ENCODE assay signal across 8 cellular contexts in genomic region chr3:195914146-195914545, GRCh38. TPM values are rescaled to one million over a fixed set of nuclear protein-coding genes. Genes with fewer than 3 reads are reported as not detected.
A peak's percentile ranks its signal among the peaks of the same experiment; 100 is the strongest.
DNase-seq lines count a peak whose midpoint lies in the region; ATAC-seq and TF ChIP-seq lines count a peak whose summit lies in the region.
"Not testable (repeated sequence)": the region's sequence is repeated elsewhere in the genome, so short reads cannot be mapped to it uniquely, and the experiment has no call there.

No MANE protein-coding gene starts in this region.

- H3K36me3 ChIP-seq in Caco-2 (ENCODE audit: control insufficient read depth, insufficient read depth, low read length); neutrophil; upper lobe of left lung: not testable (repeated sequence)

- CTCF ChIA-PET in Caco-2 (lab: Charles Lee) = interaction anchor here (0.7 to 2.1 kb wide), 2 partner anchors 19 to 58 kb away, joined by 3 to 14 read pairs; no protein-coding TSS in a partner anchor
- CTCF ChIA-PET in RWPE1 (lab: Yijun Ruan, JAX) = interaction anchor here (0.7 to 3.8 kb wide), 7 partner anchors 15 to 65 kb away, joined by 3 to 38 read pairs (median 8); no protein-coding TSS in a partner anchor

- TF ChIP-seq CTCF in Caco-2 (IDR thresholded peaks at IDR 0.05; ENCODE audit: insufficient read depth in 1 of 2, low read depth in 1 of 2, low read length in 1 of 2, severe bottlenecking in 1 of 2, unreplicated experiment in 1 of 2); RWPE1 (conservative IDR thresholded peaks at IDR 0.05; ENCODE audit: low read depth); chondrocyte (IDR thresholded peaks at IDR 0.05); neutrophil (IDR thresholded peaks at IDR 0.05); upper lobe of left lung (IDR thresholded peaks at IDR 0.05): not testable (repeated sequence)

- POLR2A ChIA-PET in Caco-2 (lab: Charles Lee) = interaction anchor here (0.7 kb wide), 1 partner anchor 60 kb away, joined by 4 read pairs; no protein-coding TSS in a partner anchor
- POLR2A ChIA-PET in RWPE1 (lab: Yijun Ruan, JAX; ENCODE audit: low non-redundant PET) = not testable (repeated sequence)

- 85 to 94% methylated on average over 8 of the region's 8 CpGs for WGBS in upper lobe of left lung, 2 donors

- TF ChIP-seq EP300 in upper lobe of left lung (IDR thresholded peaks at IDR 0.05) = not testable (repeated sequence)

- H3K9me3 ChIP-seq in Caco-2, neutrophil, upper lobe of left lung: not testable (repeated sequence)

- H3K9me3 Mint-ChIP-seq in Caco-2 (ENCODE audit: unreplicated experiment); activated T-helper 2 cell treated with anti-CD3 and anti-CD28 coated beads, Interferon-gamma antibody, Interleukin-2, Interleukin-4, amounts not matched to agents 10 μg/mL and 5 μg/mL and 100 μg/mL, durations not matched to agents 14 hours and 24 hours and 36 hours; chondrocyte (ENCODE audit: low read depth); stimulated activated effector memory CD8-positive, alpha-beta T cell treated with anti-CD3 and anti-CD28 coated beads, Interleukin-12 subunit alpha, Interleukin-12 subunit beta, amount 100 ng/mL, for 72 hours: not testable (repeated sequence)

- H3K27ac Mint-ChIP-seq in Caco-2 (ENCODE audit: unreplicated experiment) = peak overlapping the region; percentile 78
- H3K27ac Mint-ChIP-seq in activated T-helper 2 cell treated with anti-CD3 and anti-CD28 coated beads, Interferon-gamma antibody, Interleukin-2, Interleukin-4, amounts not matched to agents 10 μg/mL and 5 μg/mL and 100 μg/mL, durations not matched to agents 14 hours and 24 hours and 36 hours = peak overlapping the region; percentile 81
- not testable (repeated sequence) for H3K27ac Mint-ChIP-seq in chondrocyte (ENCODE audit: unreplicated experiment)
- H3K27ac Mint-ChIP-seq in stimulated activated effector memory CD8-positive, alpha-beta T cell treated with anti-CD3 and anti-CD28 coated beads, Interleukin-12 subunit alpha, Interleukin-12 subunit beta, amount 100 ng/mL, for 72 hours = peak overlapping the region; percentile 75

- not testable (repeated sequence) for ATAC-seq in stimulated activated effector memory CD8-positive, alpha-beta T cell treated with anti-CD3 and anti-CD28 coated beads, Interleukin-12 subunit alpha, Interleukin-12 subunit beta, amount 100 ng/mL, for 72 hours; upper lobe of left lung (ENCODE audit: low FRiP score in 2 of 2)

- H3K4me1 ChIP-seq in Caco-2 = peaks cover 17% of the 10 kb centered on the region
- peaks cover 7 to 15% of the 10 kb centered on the region in 2 experiments for H3K4me1 ChIP-seq in neutrophil (ENCODE audit: control insufficient read depth in 1 of 2, insufficient read depth in 1 of 2, low read depth in 1 of 2, low read length in 1 of 2)
- H3K4me1 ChIP-seq in upper lobe of left lung = peaks cover 8 to 20% (median 13%) of the 10 kb centered on the region in 4 donors

- H3K27me3 Mint-ChIP-seq in Caco-2 (ENCODE audit: insufficient read depth, unreplicated experiment); activated T-helper 2 cell treated with anti-CD3 and anti-CD28 coated beads, Interferon-gamma antibody, Interleukin-2, Interleukin-4, amounts not matched to agents 10 μg/mL and 5 μg/mL and 100 μg/mL, durations not matched to agents 14 hours and 24 hours and 36 hours (ENCODE audit: low read depth); chondrocyte (ENCODE audit: low read depth): not testable (repeated sequence)

- not testable (repeated sequence) for H3K36me3 Mint-ChIP-seq in Caco-2 (ENCODE audit: insufficient read depth, unreplicated experiment); activated T-helper 2 cell treated with anti-CD3 and anti-CD28 coated beads, Interferon-gamma antibody, Interleukin-2, Interleukin-4, amounts not matched to agents 10 μg/mL and 5 μg/mL and 100 μg/mL, durations not matched to agents 14 hours and 24 hours and 36 hours (ENCODE audit: low read depth); chondrocyte (ENCODE audit: low read depth); stimulated activated effector memory CD8-positive, alpha-beta T cell treated with anti-CD3 and anti-CD28 coated beads, Interleukin-12 subunit alpha, Interleukin-12 subunit beta, amount 100 ng/mL, for 72 hours

- H3K27ac ChIP-seq in RWPE1 (peak overlapping the region; percentile 99), neutrophil (peak overlapping the region; percentile 24), upper lobe of left lung (peak overlapping the region; percentile 72 to 80 (median 76))

- H3K4me1 Mint-ChIP-seq in Caco-2 (ENCODE audit: low read depth, unreplicated experiment) (peaks cover 16% of the 10 kb centered on the region), chondrocyte (ENCODE audit: low read depth) (peaks cover 14% of the 10 kb centered on the region)
- peaks cover 18% of the 10 kb centered on the region for H3K4me1 Mint-ChIP-seq in activated T-helper 2 cell treated with anti-CD3 and anti-CD28 coated beads, Interferon-gamma antibody, Interleukin-2, Interleukin-4, amounts not matched to agents 10 μg/mL and 5 μg/mL and 100 μg/mL, durations not matched to agents 14 hours and 24 hours and 36 hours (ENCODE audit: low read depth)
- H3K4me1 Mint-ChIP-seq in stimulated activated effector memory CD8-positive, alpha-beta T cell treated with anti-CD3 and anti-CD28 coated beads, Interleukin-12 subunit alpha, Interleukin-12 subunit beta, amount 100 ng/mL, for 72 hours = peaks cover 18% of the 10 kb centered on the region

- not testable (repeated sequence) for H3K4me3 ChIP-seq in Caco-2 (ENCODE audit: low read depth, low read length); neutrophil (ENCODE audit: low read depth in 1 of 2, low read length in 1 of 2); upper lobe of left lung

- not testable (repeated sequence) for H3K4me3 Mint-ChIP-seq in Caco-2 (ENCODE audit: unreplicated experiment); activated T-helper 2 cell treated with anti-CD3 and anti-CD28 coated beads, Interferon-gamma antibody, Interleukin-2, Interleukin-4, amounts not matched to agents 10 μg/mL and 5 μg/mL and 100 μg/mL, durations not matched to agents 14 hours and 24 hours and 36 hours (ENCODE audit: low read depth); chondrocyte (ENCODE audit: unreplicated experiment)
- peak overlapping the region; percentile 21 for H3K4me3 Mint-ChIP-seq in stimulated activated effector memory CD8-positive, alpha-beta T cell treated with anti-CD3 and anti-CD28 coated beads, Interleukin-12 subunit alpha, Interleukin-12 subunit beta, amount 100 ng/mL, for 72 hours

- intact Hi-C loops in Caco-2 (cut with micrococcal nuclease; ENCODE audit: unreplicated experiment) = loop anchor here (2.0 kb wide), 1 partner anchor 41 kb away; no protein-coding TSS in a partner anchor
- intact Hi-C loops in activated T-helper 2 cell treated with anti-CD3 and anti-CD28 coated beads, Interferon-gamma antibody, Interleukin-2, Interleukin-4, amounts not matched to agents 10 μg/mL and 5 μg/mL and 100 μg/mL, durations not matched to agents 14 hours and 24 hours and 36 hours (cut with micrococcal nuclease); cardiac septum (cut with DNase I): not testable (repeated sequence)

- not testable (repeated sequence) for TF ChIP-seq POLR2A in upper lobe of left lung (IDR thresholded peaks at IDR 0.05)

- DNase-seq in Caco-2; RWPE1 (ENCODE audit: low spot score); activated T-helper 2 cell treated with anti-CD3 and anti-CD28 coated beads, Interferon-gamma antibody, Interleukin-2, Interleukin-4, amounts not matched to agents 10 μg/mL and 5 μg/mL and 100 μg/mL, durations not matched to agents 14 hours and 24 hours and 36 hours (ENCODE audit: low spot score); stimulated activated effector memory CD8-positive, alpha-beta T cell treated with anti-CD3 and anti-CD28 coated beads, Interleukin-12 subunit alpha, Interleukin-12 subunit beta, amount 100 ng/mL, for 72 hours (ENCODE audit: low spot score in 2 of 2): not testable (repeated sequence)
- peak; percentile 18 for DNase-seq in chondrocyte (ENCODE audit: low spot score)
- peak; percentile 3 for DNase-seq in cardiac septum (ENCODE audit: low spot score)
- peak in 1 of 2 donors; percentile 2 for DNase-seq in upper lobe of left lung

- not testable (repeated sequence) for BruUV-seq in Caco-2 (replicated peaks; lab: Mats Ljungman, UMichigan)

- H3K27me3 ChIP-seq in Caco-2 (replicated peaks; ENCODE audit: control insufficient read depth, insufficient read depth, low read length); upper lobe of left lung: not testable (repeated sequence)
- H3K27me3 ChIP-seq in neutrophil = peaks cover 19% of the 10 kb centered on the region

RNA-seq across cellular contexts. Expression of gene TNK2, which starts 5.8 kb away (rescaled TPM):
- total RNA-seq in Caco-2 (2022) (36.0 and 37.9 TPM in 2 replicates), chondrocyte (35.5 to 39.8 TPM (median 38.6 TPM) in 3 replicates), cardiac septum (48.3 TPM), upper lobe of left lung (100 to 1,000 TPM in 2 of 6 donors, 10 to 100 TPM in 4; 18.7 to 171 (median 70.1) TPM)
- total RNA-seq in activated T-helper 2 cell treated with anti-CD3 and anti-CD28 coated beads, Interferon-gamma antibody, Interleukin-2, Interleukin-4, amounts not matched to agents 10 μg/mL and 5 μg/mL and 100 μg/mL, durations not matched to agents 14 hours and 24 hours and 36 hours = 122 and 123 TPM in 2 replicates

Comparison
In these comparisons a context has a peak if more than half of its experiments do, and no peak if none do; other contexts are left out.
1. H3K27ac ChIP-seq: peak in every context shown above with its lines; median percentile 99 in RWPE1; 76 in upper lobe of left lung; 24 in neutrophil.